Comparison of ENCODE assay signal across 8 cellular contexts in the genomic region with DNA sequence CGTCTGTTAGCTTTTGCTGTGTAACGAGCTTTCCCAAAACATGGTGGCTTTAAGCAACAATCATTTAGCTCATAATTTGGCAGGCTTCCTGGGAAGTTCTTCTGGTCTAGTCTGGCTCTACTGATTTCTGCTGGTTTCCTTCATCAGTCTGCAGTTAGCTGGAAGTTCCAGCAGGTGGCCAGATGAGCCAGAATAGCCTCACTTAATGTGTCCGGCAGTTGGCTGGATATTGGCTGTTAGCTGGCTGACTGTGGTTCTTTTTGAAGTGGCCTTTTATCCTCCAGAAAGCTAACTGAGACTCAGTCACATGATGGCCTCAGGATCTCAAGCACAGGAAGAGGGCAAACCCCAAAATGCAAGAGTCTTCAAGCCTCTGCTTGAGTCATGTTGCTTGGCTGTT. TPM values are rescaled to one million over a fixed set of nuclear protein-coding genes. Genes with fewer than 3 reads are reported as not detected.
DNase-seq lines count a peak whose midpoint lies in the region; ATAC-seq and TF ChIP-seq lines count a peak whose summit lies in the region.

No MANE protein-coding gene starts in this region.

- H3F3A ChIP-seq in GM23338 (replicated peaks; ENCODE audit: low read depth), result no peaks in the 10 kb centered on the region

- no peak overlapping the region for H3K27ac Mint-ChIP-seq in GM23338

- H3K4me3 ChIP-seq in GM23338, result no peak overlapping the region
- H3K4me3 ChIP-seq in Karpas-422 (ENCODE audit: low read length), result no peak overlapping the region
- no peak overlapping the region for H3K4me3 ChIP-seq in WERI-Rb-1 (ENCODE audit: low read depth, low read length)
- no peak overlapping the region for H3K4me3 ChIP-seq in right atrium auricular region
- H3K4me3 ChIP-seq in spleen, result no peak overlapping the region

- H3K9ac ChIP-seq in Karpas-422 (ENCODE audit: low read length), result no peak overlapping the region

- H3K9me3 ChIP-seq in Karpas-422 (ENCODE audit: low read length) (no peaks in the 10 kb centered on the region), WERI-Rb-1 (ENCODE audit: severe bottlenecking) (no peaks in the 10 kb centered on the region), right atrium auricular region (no peaks in the 10 kb centered on the region), spleen (no peaks in the 10 kb centered on the region)

- peaks cover 2% of the 10 kb centered on the region for H3K27me3 Mint-ChIP-seq in GM23338 (ENCODE audit: insufficient read depth, low read depth, poor library complexity)

- H3K4me2 ChIP-seq in GM23338 (no peak overlapping the region), Karpas-422 (ENCODE audit: low read depth, low read length, poor library complexity, severe bottlenecking) (no peak overlapping the region)

- H3K27me3 ChIP-seq in GM23338 (ENCODE audit: insufficient read depth) (no peaks in the 10 kb centered on the region), Karpas-422 (ENCODE audit: low read length) (no peaks in the 10 kb centered on the region), WERI-Rb-1 (ENCODE audit: insufficient read depth, low read depth, severe bottlenecking) (no peaks in the 10 kb centered on the region), right atrium auricular region (no peaks in the 10 kb centered on the region), spleen (replicated peaks in 1 of 7) (peaks cover 0 to 11% (median 0%) of the 10 kb centered on the region in 7 donors)

- peaks cover 3% of the 10 kb centered on the region; the same call in 2 of the 3 replicates for H3K9me3 Mint-ChIP-seq in GM23338

- DNase-seq in stimulated activated CD4-positive, alpha-beta T cell treated with anti-CD3 and anti-CD28 coated beads, Interleukin-4, amount 100 ng/mL, for 1 hour, result peak; percentile 2
- DNase-seq in stimulated activated CD4-positive, alpha-beta T cell treated with anti-CD3 and anti-CD28 coated beads, Interleukin-2, amount 100 ng/mL, for 48 hours, result no peak
- DNase-seq in GM23338 (ENCODE audit: low spot score), result peak; percentile 60
- peak; percentile 65 for DNase-seq in Karpas-422
- DNase-seq in WERI-Rb-1, result peak; percentile 55
- DNase-seq in right atrium auricular region (ENCODE audit: low spot score), result no peak
- no peak for DNase-seq in spleen

- ATAC-seq in GM23338, result peak; percentile 63
- ATAC-seq in HG03521 (IDR thresholded peaks at IDR 0.05; ENCODE audit: unreplicated experiment), result no peak

- H3K36me3 ChIP-seq in GM23338 (ENCODE audit: insufficient read depth), result no peaks in the 10 kb centered on the region
- no peaks in the 10 kb centered on the region for H3K36me3 ChIP-seq in Karpas-422 (ENCODE audit: insufficient read depth, low read length)
- no peaks in the 10 kb centered on the region for H3K36me3 ChIP-seq in WERI-Rb-1
- H3K36me3 ChIP-seq in right atrium auricular region, result no peaks in the 10 kb centered on the region
- no peaks in the 10 kb centered on the region for H3K36me3 ChIP-seq in spleen

- H3K4me1 Mint-ChIP-seq in GM23338, result 0 out of 3 replicates have a peak, but pooled peaks cover 4% of the 10 kb centered on the region

- no peaks in the 10 kb centered on the region for H3K4me1 ChIP-seq in GM23338 (ENCODE audit: insufficient read depth)
- no peaks in the 10 kb centered on the region for H3K4me1 ChIP-seq in Karpas-422 (ENCODE audit: low read length)
- no peaks in the 10 kb centered on the region for H3K4me1 ChIP-seq in right atrium auricular region
- H3K4me1 ChIP-seq in spleen, result no peaks in the 10 kb centered on the region

- H3K79me2 ChIP-seq in GM23338 (replicated peaks; ENCODE audit: insufficient read depth) (no peaks in the 10 kb centered on the region), Karpas-422 (ENCODE audit: low read length) (no peaks in the 10 kb centered on the region)

- H3K9me2 ChIP-seq in GM23338 (ENCODE audit: insufficient read depth), result no peaks in the 10 kb centered on the region
- H3K9me2 ChIP-seq in Karpas-422 (replicated peaks; ENCODE audit: insufficient read depth, low read length), result no peaks in the 10 kb centered on the region

- intact Hi-C loops in spleen (cut with DNase I; ENCODE audit: low total_unique reads), result no loop called here

- no peaks in the 10 kb centered on the region for H3K36me3 Mint-ChIP-seq in GM23338 (ENCODE audit: low read depth)

- H4K20me1 ChIP-seq in GM23338 (replicated peaks; ENCODE audit: insufficient read depth) (no peaks in the 10 kb centered on the region), Karpas-422 (ENCODE audit: insufficient read depth, low read depth, low read length) (no peaks in the 10 kb centered on the region)

- H3K27ac ChIP-seq in GM23338 (ENCODE audit: low read depth), result no peak overlapping the region
- H3K27ac ChIP-seq in Karpas-422 (ENCODE audit: low read length), result no peak overlapping the region
- no peak overlapping the region for H3K27ac ChIP-seq in WERI-Rb-1
- no peak overlapping the region for H3K27ac ChIP-seq in right atrium auricular region
- H3K27ac ChIP-seq in spleen, result no peak overlapping the region

- peak; percentile 41 to 69 for TF ChIP-seq CTCF in GM23338 (conservative IDR thresholded peaks at IDR 0.05; ENCODE audit: low read depth in 2 of 2)
- peak; percentile 82 for TF ChIP-seq CTCF in WERI-Rb-1 (IDR thresholded peaks at IDR 0.05; ENCODE audit: low read depth, low read length)
- TF ChIP-seq CTCF in right atrium auricular region (IDR thresholded peaks at IDR 0.05), result peak; percentile 50 to 71
- TF ChIP-seq CTCF in spleen (IDR thresholded peaks at IDR 0.05 in 8 of 11, conservative IDR thresholded peaks at IDR 0.05 in 3 of 11), result peak in 9 of 11 experiments; percentile 19 to 56 (median 44)

- no peak overlapping the region for H2AFZ ChIP-seq in GM23338
- no peak overlapping the region for H2AFZ ChIP-seq in Karpas-422 (ENCODE audit: low read length)

- no peak overlapping the region for H3K4me3 Mint-ChIP-seq in GM23338

- WGBS in spleen, 5 donors, result 0 to 48% (median 36%) methylated on average over 1 to 3 of the region's 3 CpGs

- TF ChIP-seq POLR2A in spleen (IDR thresholded peaks at IDR 0.05), result no peak

TF ChIP-seq in GM23338, 12 proteins besides CTCF, POLR2A, EP300 and RAD21 (continues in another document):
- TF ChIP-seq ZNF331 (CRISPR knock-in tag; IDR thresholded peaks at IDR 0.05; ENCODE audit: low read depth) (no peak), CREB1 (CRISPR knock-in tag; IDR thresholded peaks at IDR 0.05; ENCODE audit: low read depth) (no peak), JUNB (IDR thresholded peaks at IDR 0.05; ENCODE audit: unreplicated experiment) (no peak)
- TF ChIP-seq, protein P1, sequence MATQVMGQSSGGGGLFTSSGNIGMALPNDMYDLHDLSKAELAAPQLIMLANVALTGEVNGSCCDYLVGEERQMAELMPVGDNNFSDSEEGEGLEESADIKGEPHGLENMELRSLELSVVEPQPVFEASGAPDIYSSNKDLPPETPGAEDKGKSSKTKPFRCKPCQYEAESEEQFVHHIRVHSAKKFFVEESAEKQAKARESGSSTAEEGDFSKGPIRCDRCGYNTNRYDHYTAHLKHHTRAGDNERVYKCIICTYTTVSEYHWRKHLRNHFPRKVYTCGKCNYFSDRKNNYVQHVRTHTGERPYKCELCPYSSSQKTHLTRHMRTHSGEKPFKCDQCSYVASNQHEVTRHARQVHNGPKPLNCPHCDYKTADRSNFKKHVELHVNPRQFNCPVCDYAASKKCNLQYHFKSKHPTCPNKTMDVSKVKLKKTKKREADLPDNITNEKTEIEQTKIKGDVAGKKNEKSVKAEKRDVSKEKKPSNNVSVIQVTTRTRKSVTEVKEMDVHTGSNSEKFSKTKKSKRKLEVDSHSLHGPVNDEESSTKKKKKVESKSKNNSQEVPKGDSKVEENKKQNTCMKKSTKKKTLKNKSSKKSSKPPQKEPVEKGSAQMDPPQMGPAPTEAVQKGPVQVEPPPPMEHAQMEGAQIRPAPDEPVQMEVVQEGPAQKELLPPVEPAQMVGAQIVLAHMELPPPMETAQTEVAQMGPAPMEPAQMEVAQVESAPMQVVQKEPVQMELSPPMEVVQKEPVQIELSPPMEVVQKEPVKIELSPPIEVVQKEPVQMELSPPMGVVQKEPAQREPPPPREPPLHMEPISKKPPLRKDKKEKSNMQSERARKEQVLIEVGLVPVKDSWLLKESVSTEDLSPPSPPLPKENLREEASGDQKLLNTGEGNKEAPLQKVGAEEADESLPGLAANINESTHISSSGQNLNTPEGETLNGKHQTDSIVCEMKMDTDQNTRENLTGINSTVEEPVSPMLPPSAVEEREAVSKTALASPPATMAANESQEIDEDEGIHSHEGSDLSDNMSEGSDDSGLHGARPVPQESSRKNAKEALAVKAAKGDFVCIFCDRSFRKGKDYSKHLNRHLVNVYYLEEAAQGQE (IDR thresholded peaks at IDR 0.05; ENCODE audit: unreplicated experiment), result no peak

RNA-seq across cellular contexts. Expression of a gene that starts 34.9 kb away (rescaled TPM):
- total RNA-seq in GM23338 (2014; rRNA removed; shearing (Covaris generic)), result not detected in 2 replicates
- polyA plus RNA-seq in GM23338 (2016; fragmentation: Nextera tagmentation; extraction: Ambion mirVana) (not detected in 2 replicates), spleen (not detected)
- not detected in 2 replicates for total RNA-seq in Karpas-422 (2014; rRNA removed; shearing (Covaris generic); ENCODE audit: low replicate concordance)
- total RNA-seq in right atrium auricular region (not detected), spleen (not detected)

Comparison
In these comparisons a context has a peak if more than half of its experiments do, and no peak if none do; other contexts are left out.
1. DNase-seq: peak in stimulated activated CD4-positive, alpha-beta T cell treated with anti-CD3 and anti-CD28 coated beads, Interleukin-4, amount 100 ng/mL, for 1 hour (single experiment), GM23338 (single experiment), Karpas-422 (single experiment) and WERI-Rb-1 (single experiment); none in stimulated activated CD4-positive, alpha-beta T cell treated with anti-CD3 and anti-CD28 coated beads, Interleukin-2, amount 100 ng/mL, for 48 hours (0 of 2), right atrium auricular region (single experiment) and spleen (single experiment).
2. Peak in every context shown above with its lines, with median percentiles within 50 percentile points of each other: CTCF ChIP-seq.